1 cellular context compared by ENCODE assay signal in genomic region chr11:61378713-61379313, GRCh38.
A peak's percentile ranks its signal among the peaks of the same experiment; 100 is the strongest.
TF ChIP-seq lines count a peak whose summit lies in the region.

No MANE protein-coding gene starts in this region.

TF ChIP-seq in IMR-90, 13 proteins besides CTCF, POLR2A, EP300 and RAD21:
- TF ChIP-seq MAFK (IDR thresholded peaks at IDR 0.05; ENCODE audit: low read depth, low read length) (peak; percentile 58; the same call in 1 of the 2 replicates), MAZ (IDR thresholded peaks at IDR 0.05; ENCODE audit: borderline replicate concordance, low read depth, low read length) (0 out of 2 replicates have a peak, but pooled peaks have one; percentile 13), FOS (IDR thresholded peaks at IDR 0.05; ENCODE audit: low read depth, low read length) (peak; percentile 89), CEBPB (IDR thresholded peaks at IDR 0.05; ENCODE audit: low read depth, low read length) (peak; percentile 99), RCOR1 (IDR thresholded peaks at IDR 0.05; ENCODE audit: insufficient replicate concordance, low read length) (no peak), CHD1 (IDR thresholded peaks at IDR 0.05; ENCODE audit: low read depth, low read length) (no peak), MXI1 (IDR thresholded peaks at IDR 0.05; ENCODE audit: borderline replicate concordance, low read depth, low read length) (peak; percentile 52; the same call in 1 of the 2 replicates), ELK1 (IDR thresholded peaks at IDR 0.05; ENCODE audit: borderline replicate concordance, low read depth, low read length) (no peak), RFX5 (IDR thresholded peaks at IDR 0.05; ENCODE audit: low read depth, low read length) (no peak), BHLHE40 (IDR thresholded peaks at IDR 0.05; ENCODE audit: low read depth, low read length) (no peak), SMC3 (IDR thresholded peaks at IDR 0.05; ENCODE audit: low read depth, low read length) (no peak), NFE2L2 (IDR thresholded peaks at IDR 0.05; ENCODE audit: low read depth, low read length) (peak; percentile 74; the same call in 1 of the 2 replicates), USF2 (IDR thresholded peaks at IDR 0.05; ENCODE audit: low read depth, low read length) (no peak)
